Comparison of ENCODE assay signal across 8 cellular contexts in genomic region chr4:147683172-147683571, GRCh38. TPM values are rescaled to one million over a fixed set of nuclear protein-coding genes. Genes with fewer than 3 reads are reported as not detected.
DNase-seq lines count a peak whose midpoint lies in the region; ATAC-seq, FAIRE-seq and TF ChIP-seq lines count a peak whose summit lies in the region.

No MANE protein-coding gene starts in this region.

- intact Hi-C loops in activated CD4-positive, alpha-beta T cell treated with anti-CD3 and anti-CD28 coated beads, Interleukin-2, amount 10 ng/mL, durations not matched to agents 24 days and 14 days (cut with micrococcal nuclease) = no loop called here
- intact Hi-C loops in GM12878 (cut with micrococcal nuclease; ENCODE audit: unreplicated experiment) = no loop called here

- SMC1A ChIA-PET in GM12878 (lab: Charles Lee; ENCODE audit: uncharacterized antibody, unreplicated experiment) = interaction anchor here (0.6 to 3.4 kb wide), 8 partner anchors 25 to 377 kb away, joined by 3 to 28 read pairs (median 8); partner anchors contain the start of gene TMEM184C

- H3K27me3 ChIP-seq in GM12878 (replicated peaks in 1 of 2; ENCODE audit: control insufficient read depth in 2 of 2, insufficient read depth in 2 of 2, low read length in 1 of 2) = no peaks in the 10 kb centered on the region
- no peaks in the 10 kb centered on the region for H3K27me3 ChIP-seq in iPS-20b (ENCODE audit: insufficient read depth, low read length)
- no peaks in the 10 kb centered on the region for H3K27me3 ChIP-seq in skeletal muscle tissue (ENCODE audit: control insufficient read depth in 3 of 3, insufficient read depth in 3 of 3, low read length in 3 of 3)

- H3K27ac Mint-ChIP-seq in activated CD4-positive, alpha-beta T cell treated with anti-CD3 and anti-CD28 coated beads, Interleukin-2, amount 10 ng/mL, durations not matched to agents 24 days and 14 days = peak overlapping the region; percentile 97

- H3K4me3 Mint-ChIP-seq in activated CD4-positive, alpha-beta T cell treated with anti-CD3 and anti-CD28 coated beads, Interleukin-2, amount 10 ng/mL, durations not matched to agents 24 days and 14 days = peak overlapping the region; percentile 99

- H3K36me3 Mint-ChIP-seq in activated CD4-positive, alpha-beta T cell treated with anti-CD3 and anti-CD28 coated beads, Interleukin-2, amount 10 ng/mL, durations not matched to agents 24 days and 14 days (ENCODE audit: low read depth) = peaks cover 11% of the 10 kb centered on the region

- TF ChIP-seq RAD21 in GM12878 (IDR thresholded peaks at IDR 0.05; ENCODE audit: insufficient read depth, low read depth, low read length) = no peak

- peak; percentile 40 for ATAC-seq in GM12878
- ATAC-seq in HG03432 (IDR thresholded peaks at IDR 0.05; ENCODE audit: unreplicated experiment) = no peak

- H3K9me3 Mint-ChIP-seq in activated CD4-positive, alpha-beta T cell treated with anti-CD3 and anti-CD28 coated beads, Interleukin-2, amount 10 ng/mL, durations not matched to agents 24 days and 14 days = no peaks in the 10 kb centered on the region

- H3K27me3 Mint-ChIP-seq in activated CD4-positive, alpha-beta T cell treated with anti-CD3 and anti-CD28 coated beads, Interleukin-2, amount 10 ng/mL, durations not matched to agents 24 days and 14 days = peaks cover 8% of the 10 kb centered on the region

- no peak for TF ChIP-seq EP300 in GM12878 (IDR thresholded peaks at IDR 0.05; ENCODE audit: borderline replicate concordance in 1 of 2, control insufficient read depth in 1 of 2, low read depth in 2 of 2, low read length in 2 of 2)

- peak; percentile 72 for DNase-seq in activated CD4-positive, alpha-beta T cell treated with anti-CD3 and anti-CD28 coated beads, Interleukin-2, amount 10 ng/mL, durations not matched to agents 24 days and 14 days
- no peak for DNase-seq in activated CD4-positive, alpha-beta T cell treated with anti-CD3 and anti-CD28 coated beads, Interleukin-2, amount 50 U/mL, for 1 hour
- DNase-seq in NOMO-1 treated with DMSO at 0.1 percent for 48 hours (lab: John Stamatoyannopoulos, UW; ENCODE audit: unreplicated experiment) (peak; percentile 21), GM12878 (ENCODE audit: low read depth, low spot score) (no peak), GDM1 (lab: John Stamatoyannopoulos, UW) (no peak)

- H3K4me3 ChIP-seq in GM12878 = peak overlapping the region; percentile 90
- peak overlapping the region; percentile 98 for H3K4me3 ChIP-seq in iPS-20b (ENCODE audit: low read length)
- peak overlapping the region; percentile 94 to 97 (median 96) for H3K4me3 ChIP-seq in skeletal muscle tissue (ENCODE audit: low read length in 3 of 3)

- no peak for TF ChIP-seq POLR2A in GM12878 (IDR thresholded peaks at IDR 0.05; ENCODE audit: low read depth, low read length)

- peaks cover 3% of the 10 kb centered on the region for H3K4me1 ChIP-seq in GM12878 (ENCODE audit: control insufficient read depth, insufficient read depth, low read length)
- H3K4me1 ChIP-seq in iPS-20b (ENCODE audit: insufficient read depth, low read length) = peaks cover 15% of the 10 kb centered on the region; the same call in 1 of the 2 replicates
- peaks cover 9 to 15% (median 10%) of the 10 kb centered on the region in 3 donors for H3K4me1 ChIP-seq in skeletal muscle tissue (ENCODE audit: control insufficient read depth in 3 of 3, insufficient read depth in 3 of 3, low read length in 3 of 3)

- in situ Hi-C loops in GM12878 (cut with MboI) = no loop called here

- peak overlapping the region; percentile 65 for H3K27ac ChIP-seq in GM12878 (ENCODE audit: control insufficient read depth, insufficient read depth)
- no peak overlapping the region for H3K27ac ChIP-seq in iPS-20b (ENCODE audit: low read length)
- peak overlapping the region; percentile 93 for H3K27ac ChIP-seq in skeletal muscle tissue (ENCODE audit: low read depth, low read length)

- no peaks in the 10 kb centered on the region for H4K20me1 ChIP-seq in GM12878 (ENCODE audit: control insufficient read depth, insufficient read depth)

- peak overlapping the region; percentile 90 for H2AFZ ChIP-seq in GM12878 (ENCODE audit: control insufficient read depth, low read depth, low read length)

- H3K4me2 ChIP-seq in GM12878 (ENCODE audit: control insufficient read depth, insufficient read depth) = peak overlapping the region; percentile 68

- POLR2A ChIA-PET in GM12878 (lab: Charles Lee) = interaction anchor here (0.6 to 2.0 kb wide), 10 partner anchors 9 to 173 kb away, joined by 3 to 11 read pairs (median 4); partner anchors contain the start of genes ARHGAP10 and TMEM184C

- H3K9ac ChIP-seq in GM12878 (ENCODE audit: control insufficient read depth, insufficient read depth, low read length) = peak overlapping the region; percentile 72
- peak overlapping the region; percentile 95; the same call in 1 of the 2 replicates for H3K9ac ChIP-seq in iPS-20b (ENCODE audit: low read depth, low read length)
- peak overlapping the region; percentile 94 to 98 (median 98) for H3K9ac ChIP-seq in skeletal muscle tissue (ENCODE audit: low read depth in 1 of 3, low read length in 3 of 3)

- H3K36me3 ChIP-seq in GM12878 (ENCODE audit: control insufficient read depth in 2 of 2, insufficient read depth in 2 of 2, low read length in 1 of 2) (peaks cover 1 to 5% of the 10 kb centered on the region in 2 experiments; a peak in 2 of 4 replicates), iPS-20b (ENCODE audit: insufficient read depth, low read depth, low read length) (peaks cover 9% of the 10 kb centered on the region), skeletal muscle tissue (ENCODE audit: control insufficient read depth in 3 of 3, insufficient read depth in 3 of 3, low read length in 3 of 3) (peaks cover 0 to 2% (median 0%) of the 10 kb centered on the region in 3 donors)

- CTCF ChIA-PET in GM12878 (lab: Yijun Ruan, JAX) = interaction anchor here (0.5 to 3.1 kb wide), 5 partner anchors 14 to 183 kb away, joined by 3 to 44 read pairs (median 4); no protein-coding TSS in a partner anchor

- BruUV-seq in GM12878 (replicated peaks; lab: Mats Ljungman, UMichigan) = no TSS peak

- RAD21 ChIA-PET in GM12878 (lab: Charles Lee; ENCODE audit: unreplicated experiment) = interaction anchor here (0.7 to 2.7 kb wide), 7 partner anchors 49 to 183 kb away, joined by 3 to 26 read pairs (median 4); partner anchors contain the start of genes ARHGAP10 and TMEM184C

- peaks cover 22% of the 10 kb centered on the region for H3K79me2 ChIP-seq in GM12878 (ENCODE audit: control insufficient read depth, insufficient read depth, low read length)

- H3K4me1 Mint-ChIP-seq in activated CD4-positive, alpha-beta T cell treated with anti-CD3 and anti-CD28 coated beads, Interleukin-2, amount 10 ng/mL, durations not matched to agents 24 days and 14 days = peaks cover 25% of the 10 kb centered on the region

- WGBS in GM12878 (ENCODE audit: insufficient coverage, insufficient replicate concordance, low lambda C conversion rate, missing lambda C conversion rate) = under 1% methylated on average over 10 of the region's 10 CpGs

- H3K9me3 ChIP-seq in GM12878 (replicated peaks; ENCODE audit: control insufficient read depth, insufficient read depth, low read length) = no peaks in the 10 kb centered on the region; the same call in 2 of the 3 replicates
- H3K9me3 ChIP-seq in iPS-20b (ENCODE audit: insufficient read depth, low read depth, low read length) = no peaks in the 10 kb centered on the region
- H3K9me3 ChIP-seq in skeletal muscle tissue (ENCODE audit: control insufficient read depth in 3 of 3, low read length in 3 of 3) = no peaks in the 10 kb centered on the region

- no peak for TF ChIP-seq CTCF in GM12878 (IDR thresholded peaks at IDR 0.05 in 2 of 3, conservative IDR thresholded peaks at IDR 0.05 in 1 of 3; ENCODE audit: control insufficient read depth in 2 of 3, extremely low read depth in 1 of 3, insufficient read depth in 1 of 3, low read depth in 3 of 3, low read length in 3 of 3)

- FAIRE-seq in GM12878 (lab: Jason Lieb, UNC) = peak; percentile 23

RNA-seq across cellular contexts. Expression of gene PRMT9, which starts 0.8 kb away (rescaled TPM):
- total RNA-seq in activated CD4-positive, alpha-beta T cell treated with anti-CD3 and anti-CD28 coated beads, Interleukin-2, amount 10 ng/mL, durations not matched to agents 24 days and 14 days = 8.1 TPM in 2 replicates
- total RNA-seq in GM12878 (2013; cell fraction: nucleolus; rRNA removed) = 19.0 and 19.3 TPM in 2 replicates
- total RNA-seq in GM12878 (2014; rRNA removed) (8.2 and 10.9 TPM in 2 replicates), GM12878 (2014; rRNA removed; fragmentation: Illumina TruSeq; extraction: Trizol) (10.2 TPM in 2 replicates), GM12878 (2021) (7.2 TPM in 2 replicates), skeletal muscle tissue (12.0 TPM)
- polyA plus RNA-seq in GM12878 (2011; ENCODE audit: low read depth) = 3.5 TPM
- polyA plus RNA-seq in GM12878 (2011; rRNA removed) (11.8 and 16.2 TPM in 2 replicates), GM12878 (2014; fragmentation: Illumina TruSeq; extraction: Trizol) (7.1 and 9.6 TPM in 2 replicates), GM12878 (2014; fragmentation: Nextera tagmentation; extraction: Ambion mirVana) (1 to 10 TPM; 4.1 to 4.3 TPM), GM12878 (2014; rRNA removed) (4.9 and 6.0 TPM in 2 replicates), GM12878 (2016; fragmentation: Nextera tagmentation; extraction: Ambion mirVana) (10 to 100 TPM in 1 of 2 experiments, 1 to 10 TPM in 1; 8.1 to 10.3 TPM)
- polyA plus RNA-seq in GM12878 (2011; cell fraction: cytosol; rRNA removed) = 3.9 and 5.1 TPM in 2 replicates
- 8.3 and 8.7 TPM in 2 replicates for polyA plus RNA-seq in GM12878 (2011; cell fraction: nucleus; rRNA removed)
- polyA plus RNA-seq in GM12878 (2012) = 4.4 and 4.7 TPM in 2 replicates
- polyA minus RNA-seq in GM12878 (2011; rRNA and poly(A)+ RNA removed) = 8.4 and 13.5 TPM in 2 replicates
- polyA minus RNA-seq in GM12878 (2011; cell fraction: cytosol; rRNA and poly(A)+ RNA removed) = 3.3 and 4.6 TPM in 2 replicates
- 4.7 and 7.7 TPM in 2 replicates for polyA minus RNA-seq in GM12878 (2011; cell fraction: nucleus; rRNA and poly(A)+ RNA removed)

RNA-seq across cellular contexts. Expression of gene ARHGAP10, which starts 48.7 kb away (rescaled TPM):
- total RNA-seq in activated CD4-positive, alpha-beta T cell treated with anti-CD3 and anti-CD28 coated beads, Interleukin-2, amount 10 ng/mL, durations not matched to agents 24 days and 14 days = 7.4 and 8.3 TPM in 2 replicates
- total RNA-seq in GM12878 (2013; cell fraction: nucleolus; rRNA removed) = 220 and 233 TPM in 2 replicates
- 16.2 and 19.8 TPM in 2 replicates for total RNA-seq in GM12878 (2014; rRNA removed)
- 20.9 and 23.2 TPM in 2 replicates for total RNA-seq in GM12878 (2014; rRNA removed; fragmentation: Illumina TruSeq; extraction: Trizol)
- 22.6 and 23.4 TPM in 2 replicates for total RNA-seq in GM12878 (2021)
- polyA plus RNA-seq in GM12878 (2011; ENCODE audit: low read depth) = 17.2 TPM
- 9.6 and 13.3 TPM in 2 replicates for polyA plus RNA-seq in GM12878 (2011; rRNA removed)
- 9.3 and 10.7 TPM in 2 replicates for polyA plus RNA-seq in GM12878 (2011; cell fraction: cytosol; rRNA removed)
- polyA plus RNA-seq in GM12878 (2011; cell fraction: nucleus; rRNA removed) = 19.6 and 20.4 TPM in 2 replicates
- polyA plus RNA-seq in GM12878 (2012) = 15.2 and 18.9 TPM in 2 replicates
- polyA plus RNA-seq in GM12878 (2014; fragmentation: Illumina TruSeq; extraction: Trizol) = 17.7 and 18.2 TPM in 2 replicates
- polyA plus RNA-seq in GM12878 (2014; fragmentation: Nextera tagmentation; extraction: Ambion mirVana) = 1 to 10 TPM; 1.3 to 4.5 TPM
- 14.2 and 14.5 TPM in 2 replicates for polyA plus RNA-seq in GM12878 (2014; rRNA removed)
- polyA plus RNA-seq in GM12878 (2016; fragmentation: Nextera tagmentation; extraction: Ambion mirVana) = 10 to 100 TPM; 24.0 to 25.8 TPM
- 21.9 and 25.0 TPM in 2 replicates for polyA minus RNA-seq in GM12878 (2011; rRNA and poly(A)+ RNA removed)
- polyA minus RNA-seq in GM12878 (2011; cell fraction: cytosol; rRNA and poly(A)+ RNA removed) = 6.1 and 7.2 TPM in 2 replicates
- 46.3 and 78.8 TPM in 2 replicates for polyA minus RNA-seq in GM12878 (2011; cell fraction: nucleus; rRNA and poly(A)+ RNA removed)
- total RNA-seq in skeletal muscle tissue = 88.7 TPM

Comparison
In these comparisons a context has a peak if more than half of its experiments do, and no peak if none do; other contexts are left out.
1. DNase-seq: peak in activated CD4-positive, alpha-beta T cell treated with anti-CD3 and anti-CD28 coated beads, Interleukin-2, amount 10 ng/mL, durations not matched to agents 24 days and 14 days (single experiment) and NOMO-1 treated with DMSO at 0.1 percent for 48 hours (single experiment); none in activated CD4-positive, alpha-beta T cell treated with anti-CD3 and anti-CD28 coated beads, Interleukin-2, amount 50 U/mL, for 1 hour (single experiment), GM12878 (single experiment) and GDM1 (single experiment).
2. Peak in every context shown above with its lines, with median percentiles within 50 percentile points of each other: H3K4me3 ChIP-seq and H3K9ac ChIP-seq.